13 cellular contexts compared by ENCODE assay signal in the genomic region with DNA sequence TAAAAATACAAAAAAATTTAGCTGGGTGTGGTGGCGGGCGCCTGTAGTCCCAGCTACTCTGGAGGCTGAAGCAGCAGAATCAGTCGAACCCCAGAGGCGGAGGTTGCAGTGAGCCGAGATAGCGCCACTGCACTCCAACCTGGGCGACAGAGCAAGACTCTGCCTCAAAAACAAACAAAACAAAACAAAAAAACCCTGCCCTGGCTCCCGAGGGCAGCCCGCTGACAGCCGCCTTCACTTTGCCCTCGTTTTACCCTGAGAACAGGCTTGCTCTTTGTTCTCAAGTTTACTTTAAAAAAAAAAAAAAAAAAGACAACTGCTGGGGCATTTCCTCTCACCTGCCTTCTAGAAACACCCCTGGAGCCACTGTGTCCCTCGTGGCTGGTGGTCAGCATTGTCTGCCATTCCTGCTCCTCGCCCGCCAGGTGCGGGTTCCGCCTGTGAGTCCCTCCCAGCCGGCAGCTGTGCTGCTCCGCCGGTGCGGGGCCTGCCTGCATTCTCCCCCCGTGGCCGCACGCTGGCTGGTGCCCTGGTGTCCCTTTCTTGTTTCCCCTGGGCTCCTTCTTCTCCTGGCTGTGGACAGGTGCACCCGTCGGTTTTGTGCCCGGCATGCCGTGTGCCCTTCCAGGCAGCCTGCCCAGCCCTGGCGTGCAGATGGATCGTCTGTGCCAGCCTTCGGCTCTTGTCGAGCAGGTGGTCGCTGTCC.
DNase-seq lines count a peak whose midpoint lies in the region; ATAC-seq, FAIRE-seq and TF ChIP-seq lines count a peak whose summit lies in the region.
"Had no signal": no experiment of that assay in that cellular context is flagged by ENCODE, and none has a peak within 500 bp of the region (broad histone marks: within the 10 kb centered on the region; RNA-seq: fewer than 3 reads in every experiment).

No MANE protein-coding gene starts in this region.

- H3K4me3 ChIP-seq in gastrocnemius medialis (no peak overlapping the region), A673 (ENCODE audit: low read depth, low read length, poor library complexity, severe bottlenecking) (no peak overlapping the region)
- H3K4me3 ChIP-seq: thoracic aorta had no signal

- no peak for TF ChIP-seq POLR2A in gastrocnemius medialis (IDR thresholded peaks at IDR 0.05)

- POLR2A ChIA-PET in A673 (lab: Charles Lee; ENCODE audit: low non-redundant PET) = no interaction called here

- H3K9me3 ChIP-seq in gastrocnemius medialis (no peaks in the 10 kb centered on the region), A673 (ENCODE audit: low read depth, low read length, poor library complexity, severe bottlenecking) (no peaks in the 10 kb centered on the region)
- H3K9me3 ChIP-seq: thoracic aorta had no signal

- CTCF ChIA-PET in A673 (lab: Charles Lee) = no interaction called here

- in situ Hi-C loops in gastrocnemius medialis (cut with MboI; ENCODE audit: low sequenced_read_pairs in 4 of 4) = no loop called here

- intact Hi-C loops in gastrocnemius medialis (cut with DNase I; ENCODE audit: low total_unique reads) (no loop called here), A673 (cut with micrococcal nuclease; ENCODE audit: unreplicated experiment) (no loop called here)

- ATAC-seq in gastrocnemius medialis = peak; percentile 84 to 89
- no peak for ATAC-seq in HG03039 (IDR thresholded peaks at IDR 0.05; ENCODE audit: unreplicated experiment)
- ATAC-seq: natural killer cell treated with Interleukin-12 subunit alpha and Interleukin-12 subunit beta and Interleukin-15 and Interleukin-18, amount 100 ng/mL, for 72 hours had no signal

- DNase-seq in NCI-H1105 (lab: John Stamatoyannopoulos, UW) (peak; percentile 72), NCI-H526 (lab: John Stamatoyannopoulos, UW) (peak; percentile 32 to 55), globus pallidus (ENCODE audit: low spot score) (peak; percentile 37), gastrocnemius medialis (peak; percentile 77 to 95), A673 (ENCODE audit: low spot score) (no peak), RCC 7860 (ENCODE audit: low spot score) (no peak)
- DNase-seq: activated CD8-positive, alpha-beta memory T cell treated with anti-CD3 and anti-CD28 coated beads, Interleukin-2, amount 50 U/mL, for 4 hours; KG1; NCI-H82; SIG-M5 had no signal

- FAIRE-seq in RCC 7860 (lab: Jason Lieb, UNC) = no peak

- TF ChIP-seq CTCF in gastrocnemius medialis (IDR thresholded peaks at IDR 0.05 in 4 of 5, conservative IDR thresholded peaks at IDR 0.05 in 1 of 5) (peak in 1 of 5 experiments; percentile 11), A673 (conservative IDR thresholded peaks at IDR 0.05; ENCODE audit: low read depth, low read length) (no peak)

- peaks cover 5 to 96% of the 10 kb centered on the region in 2 donors for H3K36me3 ChIP-seq in gastrocnemius medialis
- peaks cover 55% of the 10 kb centered on the region for H3K36me3 ChIP-seq in A673 (ENCODE audit: insufficient read depth, low read length, poor library complexity, severe bottlenecking)

- no TSS peak for BruUV-seq in A673 (replicated peaks; lab: Mats Ljungman, UMichigan)

- H3K27ac ChIP-seq in gastrocnemius medialis = peak overlapping the region; percentile 77 to 87 (median 82)
- H3K27ac ChIP-seq in A673 (ENCODE audit: low read depth, low read length, poor library complexity, severe bottlenecking) = no peak overlapping the region
- H3K27ac ChIP-seq: thoracic aorta had no signal

- H3K27me3 ChIP-seq in gastrocnemius medialis (no peaks in the 10 kb centered on the region), A673 (replicated peaks; ENCODE audit: insufficient read depth, low read depth, low read length, poor library complexity) (no peaks in the 10 kb centered on the region)

- H3K4me1 ChIP-seq in gastrocnemius medialis = peaks cover 12 to 13% of the 10 kb centered on the region in 2 donors
- H3K4me1 ChIP-seq in A673 (ENCODE audit: insufficient read depth, low read length, poor library complexity, severe bottlenecking) = no peaks in the 10 kb centered on the region

Comparison
In these comparisons a context has a peak if more than half of its experiments do, and no peak if none do; other contexts are left out.
1. DNase-seq: peak in NCI-H1105 (single experiment), NCI-H526 (2 of 2), globus pallidus (single experiment) and gastrocnemius medialis (2 of 2); none in A673 (single experiment) and RCC 7860 (single experiment).